35 cellular contexts compared by ENCODE assay signal in genomic region chr12:67782573-67782972, GRCh38.
A peak's percentile ranks its signal among the peaks of the same experiment; 100 is the strongest.
DNase-seq lines count a peak whose midpoint lies in the region; ATAC-seq and TF ChIP-seq lines count a peak whose summit lies in the region.
"Had no signal": no experiment of that assay in that cellular context is flagged by ENCODE, and none has a peak within 500 bp of the region (broad histone marks: within the 10 kb centered on the region; RNA-seq: fewer than 3 reads in every experiment).

No MANE protein-coding gene starts in this region.

- intact Hi-C loops in left ventricle myocardium inferior (cut with micrococcal nuclease) (no loop called here), left cardiac atrium (cut with DNase I) (no loop called here)

- no peak for DNase-seq in activated T-cell treated with anti-CD3 and anti-CD28 coated beads, Interleukin-2, amount 50 U/mL, for 72 hours
- DNase-seq in activated T-cell treated with anti-CD3 and anti-CD28 coated beads, Interleukin-2, amount 50 U/mL, for 1 hour, result no peak
- DNase-seq in left ventricle myocardium inferior (no peak), left cardiac atrium (no peak), endothelial cell (ENCODE audit: low spot score) (no peak), fibroblast of peridontal ligament (ENCODE audit: extremely low read depth) (peak; percentile 20)
- no peak for DNase-seq in activated CD4-positive, alpha-beta T cell treated with anti-CD3 and anti-CD28 coated beads for 4 hours
- DNase-seq: 8988T; ACHN; AML-193; BE2C; C1 segment of cervical spinal cord; Caco-2; Calu3; CD4-positive, alpha-beta memory T cell; CD4-positive, alpha-beta T cell; CD4-positive, CD25-positive, alpha-beta regulatory T cell; CD8-positive, alpha-beta memory T cell; CD8-positive, alpha-beta T cell; COR-L47; DMS 273 treated with DMSO at 0.1 percent for 48 hours; DMS153; DMS53; DMS79; DMS79 treated with DMSO at 0.1 percent for 48 hours; DND-41; EL had no signal

- peak; percentile 29 to 66 for ATAC-seq in activated T-cell treated with anti-CD3 and anti-CD28 coated beads, Interleukin-2, amount 50 U/mL, for 72 hours (replicated peaks in 1 of 2)
- ATAC-seq in left cardiac atrium, result no peak
- no peak for ATAC-seq in HG03460 (IDR thresholded peaks at IDR 0.05; ENCODE audit: unreplicated experiment)
- ATAC-seq: A549; CD8-positive, alpha-beta T cell had no signal

- H3K9me3 ChIP-seq in left ventricle myocardium inferior (replicated peaks), result no peaks in the 10 kb centered on the region
- H3K9me3 ChIP-seq: A549, BE2C, BLaER1, Caco-2 had no signal

- peaks cover 21% of the 10 kb centered on the region for H3K4me1 ChIP-seq in left ventricle myocardium inferior
- H3K4me1 ChIP-seq: A549, BE2C, Caco-2 had no signal

- H3K4me1 Mint-ChIP-seq in activated T-cell treated with anti-CD3 and anti-CD28 coated beads, Interleukin-2, amount 50 U/mL, for 72 hours (ENCODE audit: low read depth), result peaks cover 18% of the 10 kb centered on the region
- peaks cover 28% of the 10 kb centered on the region for H3K4me1 Mint-ChIP-seq in endothelial cell (ENCODE audit: unreplicated experiment)

- no peak overlapping the region for H3K27ac Mint-ChIP-seq in activated T-cell treated with anti-CD3 and anti-CD28 coated beads, Interleukin-2, amount 50 U/mL, for 72 hours
- peak overlapping the region; percentile 33 for H3K27ac Mint-ChIP-seq in endothelial cell (ENCODE audit: unreplicated experiment)
- H3K27ac Mint-ChIP-seq: B cell; CD14-positive monocyte; CD4-positive, alpha-beta T cell; CD8-positive, alpha-beta T cell had no signal

- H3K27ac ChIP-seq in left ventricle myocardium inferior (replicated peaks), result peak overlapping the region; percentile 14
- H3K27ac ChIP-seq: 22Rv1; A549; BLaER1; BLaER1 treated with 17β-estradiol and CSF1 and Interleukin-3, amounts not matched to agents 10 nM and 100 nM; C4-2B had no signal

- peaks cover 0 to 7% of the 10 kb centered on the region in 2 donors for H3K9me3 Mint-ChIP-seq in activated T-cell treated with anti-CD3 and anti-CD28 coated beads, Interleukin-2, amount 50 U/mL, for 72 hours
- no peaks in the 10 kb centered on the region for H3K9me3 Mint-ChIP-seq in endothelial cell (ENCODE audit: unreplicated experiment)
- H3K9me3 Mint-ChIP-seq: CD4-positive, alpha-beta T cell; CD8-positive, alpha-beta memory T cell; CD8-positive, alpha-beta T cell had no signal

- H3K36me3 Mint-ChIP-seq in activated T-cell treated with anti-CD3 and anti-CD28 coated beads, Interleukin-2, amount 50 U/mL, for 72 hours (ENCODE audit: insufficient read depth in 2 of 2), result no peaks in the 10 kb centered on the region
- H3K36me3 Mint-ChIP-seq in endothelial cell (ENCODE audit: low read depth, unreplicated experiment), result no peaks in the 10 kb centered on the region
- H3K36me3 Mint-ChIP-seq: CD14-positive monocyte; CD4-positive, alpha-beta memory T cell; CD4-positive, CD25-positive, alpha-beta regulatory T cell; CD8-positive, alpha-beta T cell had no signal

- TF ChIP-seq CTCF in left ventricle myocardium inferior (IDR thresholded peaks at IDR 0.05; ENCODE audit: borderline replicate concordance), result no peak
- TF ChIP-seq CTCF in endothelial cell (IDR thresholded peaks at IDR 0.05; ENCODE audit: unreplicated experiment), result no peak

- H3K27me3 ChIP-seq in left ventricle myocardium inferior (ENCODE audit: low read depth), result no peaks in the 10 kb centered on the region
- H3K27me3 ChIP-seq: BE2C; BLaER1; BLaER1 treated with 17β-estradiol and CSF1 and Interleukin-3, amounts not matched to agents 10 nM and 100 nM had no signal

- no peaks in the 10 kb centered on the region for H3K27me3 Mint-ChIP-seq in activated T-cell treated with anti-CD3 and anti-CD28 coated beads, Interleukin-2, amount 50 U/mL, for 72 hours (ENCODE audit: low read depth)
- peaks cover 1% of the 10 kb centered on the region for H3K27me3 Mint-ChIP-seq in endothelial cell (ENCODE audit: unreplicated experiment)
- H3K27me3 Mint-ChIP-seq: B cell; CD4-positive, alpha-beta memory T cell; CD4-positive, alpha-beta T cell; CD8-positive, alpha-beta memory T cell had no signal

- peak overlapping the region in 1 of 2 donors; percentile 11 for H3K4me3 Mint-ChIP-seq in activated T-cell treated with anti-CD3 and anti-CD28 coated beads, Interleukin-2, amount 50 U/mL, for 72 hours
- H3K4me3 Mint-ChIP-seq in endothelial cell (ENCODE audit: unreplicated experiment), result no peak overlapping the region
- H3K4me3 Mint-ChIP-seq: B cell; CD14-positive monocyte; CD4-positive, alpha-beta T cell; CD8-positive, alpha-beta memory T cell; CD8-positive, alpha-beta T cell had no signal

- no peak overlapping the region for H3K4me3 ChIP-seq in left ventricle myocardium inferior
- H3K4me3 ChIP-seq: A549; BLaER1; BLaER1 treated with 17β-estradiol and CSF1 and Interleukin-3, amounts not matched to agents 10 nM and 100 nM had no signal

- no peaks in the 10 kb centered on the region for H3K36me3 ChIP-seq in left ventricle myocardium inferior
- H3K36me3 ChIP-seq: BE2C; BLaER1; BLaER1 treated with 17β-estradiol and CSF1 and Interleukin-3, amounts not matched to agents 10 nM and 100 nM had no signal

Comparison
In these comparisons a context has a peak if more than half of its experiments do, and no peak if none do; other contexts are left out.
1. ATAC-seq: peak in activated T-cell treated with anti-CD3 and anti-CD28 coated beads, Interleukin-2, amount 50 U/mL, for 72 hours (2 of 2); none in left cardiac atrium (0 of 2) and HG03460 (single experiment).